ENCODE assay signal across 13 cellular contexts in the genomic region with DNA sequence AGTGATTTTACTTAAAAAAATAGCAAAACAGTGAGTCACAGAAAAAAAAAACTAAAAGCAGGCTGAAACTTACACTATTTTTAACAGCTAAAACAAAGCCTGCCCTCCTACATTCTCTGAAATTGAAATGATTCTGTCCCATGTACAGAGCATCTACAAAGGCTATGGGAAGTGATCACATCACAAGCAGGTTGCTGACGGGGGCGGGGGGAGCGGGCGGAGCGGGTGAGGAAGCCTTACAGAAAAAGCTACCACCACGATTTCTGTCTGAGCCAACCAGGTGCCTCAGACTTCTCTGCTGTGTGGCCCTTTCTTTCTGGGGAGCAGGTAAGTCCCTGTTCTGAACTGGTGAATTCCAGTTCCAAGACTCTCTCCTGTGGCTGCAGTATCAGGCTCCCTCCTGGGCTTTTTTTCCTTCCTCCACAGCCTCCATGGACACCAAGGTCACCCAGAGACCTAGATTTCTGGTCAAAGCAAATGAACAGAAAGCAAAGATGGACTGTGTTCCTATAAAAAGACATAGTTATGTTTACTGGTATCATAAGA.
A peak's percentile ranks its signal among the peaks of the same experiment; 100 is the strongest.
DNase-seq lines count a peak whose midpoint lies in the region; ATAC-seq and TF ChIP-seq lines count a peak whose summit lies in the region.
"Had no signal": no experiment of that assay in that cellular context is flagged by ENCODE, and none has a peak within 500 bp of the region (broad histone marks: within the 10 kb centered on the region; RNA-seq: fewer than 3 reads in every experiment).

No MANE protein-coding gene starts in this region.

- no peaks in the 10 kb centered on the region for H3K4me1 ChIP-seq in CD8-positive, alpha-beta T cell (ENCODE audit: insufficient read depth, low read length)

- no peak overlapping the region for H3K4me3 Mint-ChIP-seq in activated CD8-positive, alpha-beta T cell treated with anti-CD3 and anti-CD28 coated beads for 36 hours
- no peak overlapping the region for H3K4me3 Mint-ChIP-seq in activated CD8-positive, alpha-beta T cell treated with anti-CD3 and anti-CD28 coated beads, Interleukin-2, amount 10 ng/mL, durations not matched to agents 7 days and 5 days
- no peak overlapping the region for H3K4me3 Mint-ChIP-seq in CD8-positive, alpha-beta T cell

- H3K27me3 Mint-ChIP-seq in activated CD8-positive, alpha-beta T cell treated with anti-CD3 and anti-CD28 coated beads for 36 hours = peaks cover 35% of the 10 kb centered on the region
- peaks cover 40% of the 10 kb centered on the region for H3K27me3 Mint-ChIP-seq in activated CD8-positive, alpha-beta T cell treated with anti-CD3 and anti-CD28 coated beads, Interleukin-2, amount 10 ng/mL, durations not matched to agents 7 days and 5 days (ENCODE audit: low read depth)
- H3K27me3 Mint-ChIP-seq in CD8-positive, alpha-beta T cell (ENCODE audit: low read depth) = peaks cover 35% of the 10 kb centered on the region

- CTCF ChIA-PET in activated CD8-positive, alpha-beta T cell treated with anti-CD3 and anti-CD28 coated beads for 36 hours (lab: Charles Lee) = interaction anchor here (1.6 to 10.5 kb wide), 2 partner anchors 9 to 93 kb away, joined by 7 to 353 read pairs; no protein-coding TSS in a partner anchor
- CTCF ChIA-PET in activated CD8-positive, alpha-beta T cell treated with anti-CD3 and anti-CD28 coated beads, Interleukin-2, amount 10 ng/mL, durations not matched to agents 7 days and 5 days (lab: Charles Lee) = interaction anchor here (1.0 to 3.4 kb wide), 5 partner anchors 9 to 254 kb away, joined by 3 to 21 read pairs (median 4); no protein-coding TSS in a partner anchor
- CTCF ChIA-PET in CD8-positive, alpha-beta T cell (lab: Charles Lee) = interaction anchor here (0.6 to 12.2 kb wide), 3 partner anchors 92 to 150 kb away, joined by 5 to 209 read pairs (median 6); no protein-coding TSS in a partner anchor

- H3K4me1 Mint-ChIP-seq in activated CD8-positive, alpha-beta T cell treated with anti-CD3 and anti-CD28 coated beads for 36 hours (ENCODE audit: low read depth) = peaks cover 3% of the 10 kb centered on the region
- peaks cover 3% of the 10 kb centered on the region for H3K4me1 Mint-ChIP-seq in activated CD8-positive, alpha-beta T cell treated with anti-CD3 and anti-CD28 coated beads, Interleukin-2, amount 10 ng/mL, durations not matched to agents 7 days and 5 days (ENCODE audit: low read depth)
- peaks cover 6% of the 10 kb centered on the region for H3K4me1 Mint-ChIP-seq in CD8-positive, alpha-beta T cell (ENCODE audit: low read depth)

- ATAC-seq in activated CD8-positive, alpha-beta T cell treated with anti-CD3 and anti-CD28 coated beads for 36 hours = no peak
- ATAC-seq in activated CD8-positive, alpha-beta T cell treated with anti-CD3 and anti-CD28 coated beads, Interleukin-2, amount 10 ng/mL, durations not matched to agents 7 days and 5 days = no peak
- ATAC-seq in CD8-positive, alpha-beta T cell = peak; percentile 34
- ATAC-seq in GM18867 (IDR thresholded peaks at IDR 0.05; ENCODE audit: unreplicated experiment) = no peak
- ATAC-seq in GM18909 (IDR thresholded peaks at IDR 0.05; ENCODE audit: poor library complexity, unreplicated experiment) = no peak

- H3K27ac Mint-ChIP-seq in activated CD8-positive, alpha-beta T cell treated with anti-CD3 and anti-CD28 coated beads for 36 hours = no peak overlapping the region
- no peak overlapping the region for H3K27ac Mint-ChIP-seq in activated CD8-positive, alpha-beta T cell treated with anti-CD3 and anti-CD28 coated beads, Interleukin-2, amount 10 ng/mL, durations not matched to agents 7 days and 5 days
- no peak overlapping the region for H3K27ac Mint-ChIP-seq in CD8-positive, alpha-beta T cell

- H3K27me3 ChIP-seq in CD8-positive, alpha-beta T cell (ENCODE audit: insufficient read depth, low read length) = peaks cover 5% of the 10 kb centered on the region

- H3K9me3 Mint-ChIP-seq in activated CD8-positive, alpha-beta T cell treated with anti-CD3 and anti-CD28 coated beads for 36 hours = no peaks in the 10 kb centered on the region
- H3K9me3 Mint-ChIP-seq in activated CD8-positive, alpha-beta T cell treated with anti-CD3 and anti-CD28 coated beads, Interleukin-2, amount 10 ng/mL, durations not matched to agents 7 days and 5 days (ENCODE audit: insufficient read depth) = no peaks in the 10 kb centered on the region
- H3K9me3 Mint-ChIP-seq in CD8-positive, alpha-beta T cell = no peaks in the 10 kb centered on the region

- TF ChIP-seq CTCF in activated CD8-positive, alpha-beta T cell treated with anti-CD3 and anti-CD28 coated beads for 36 hours (IDR thresholded peaks at IDR 0.05) = no peak
- no peak for TF ChIP-seq CTCF in CD8-positive, alpha-beta T cell (IDR thresholded peaks at IDR 0.05)
- TF ChIP-seq CTCF in VCaP (conservative IDR thresholded peaks at IDR 0.05) = no peak

- DNase-seq in activated CD8-positive, alpha-beta T cell treated with anti-CD3 and anti-CD28 coated beads for 36 hours = peak; percentile 35
- DNase-seq in activated CD8-positive, alpha-beta T cell treated with anti-CD3 and anti-CD28 coated beads, Interleukin-2, amount 10 ng/mL, durations not matched to agents 7 days and 5 days = no peak
- DNase-seq in CD8-positive, alpha-beta T cell = no peak
- peak; percentile 24 for DNase-seq in stimulated activated CD4-positive, alpha-beta T cell treated with anti-CD3 and anti-CD28 coated beads, Interleukin-2, amount 100 ng/mL, for 4 hours (ENCODE audit: low read depth)
- no peak for DNase-seq in NCI-H146 (lab: John Stamatoyannopoulos, UW)
- DNase-seq: KBM-7, NCI-H1436 treated with DMSO at 0.1 percent for 48 hours, NCI-H345, NCI-H526 treated with DMSO at 0.1 percent for 48 hours, PC-9 had no signal

- no peak overlapping the region for H3K4me3 ChIP-seq in CD8-positive, alpha-beta T cell (ENCODE audit: low read depth, low read length)
- H3K4me3 ChIP-seq: PC-9 had no signal

- intact Hi-C loops in activated CD8-positive, alpha-beta T cell treated with anti-CD3 and anti-CD28 coated beads for 36 hours (cut with micrococcal nuclease) = no loop called here
- intact Hi-C loops in CD8-positive, alpha-beta T cell (cut with DNase I, micrococcal nuclease) = no loop called here

- H3K36me3 ChIP-seq in CD8-positive, alpha-beta T cell (ENCODE audit: insufficient read depth, low read length) = no peaks in the 10 kb centered on the region

- H3K36me3 Mint-ChIP-seq in activated CD8-positive, alpha-beta T cell treated with anti-CD3 and anti-CD28 coated beads for 36 hours (ENCODE audit: low read depth) = no peaks in the 10 kb centered on the region
- H3K36me3 Mint-ChIP-seq in activated CD8-positive, alpha-beta T cell treated with anti-CD3 and anti-CD28 coated beads, Interleukin-2, amount 10 ng/mL, durations not matched to agents 7 days and 5 days (ENCODE audit: low read depth) = no peaks in the 10 kb centered on the region
- no peaks in the 10 kb centered on the region for H3K36me3 Mint-ChIP-seq in CD8-positive, alpha-beta T cell

- no peaks in the 10 kb centered on the region for H3K9me3 ChIP-seq in CD8-positive, alpha-beta T cell (ENCODE audit: low read length)

- no peak overlapping the region for H3K27ac ChIP-seq in CD8-positive, alpha-beta T cell (ENCODE audit: low read depth, low read length)
- peak overlapping the region; percentile 77 for H3K27ac ChIP-seq in VCaP
- H3K27ac ChIP-seq: PC-9 had no signal

- POLR2A ChIA-PET in activated CD8-positive, alpha-beta T cell treated with anti-CD3 and anti-CD28 coated beads for 36 hours (lab: Charles Lee) = interaction anchor here (1.0 kb wide), 1 partner anchor 8 kb away, joined by 3 read pairs; no protein-coding TSS in a partner anchor
- POLR2A ChIA-PET in activated CD8-positive, alpha-beta T cell treated with anti-CD3 and anti-CD28 coated beads, Interleukin-2, amount 10 ng/mL, durations not matched to agents 7 days and 5 days (lab: Charles Lee) = no interaction called here
- POLR2A ChIA-PET in CD8-positive, alpha-beta T cell (lab: Charles Lee) = no interaction called here

Comparison
In these comparisons a context has a peak if more than half of its experiments do, and no peak if none do; other contexts are left out.
1. DNase-seq: peak in activated CD8-positive, alpha-beta T cell treated with anti-CD3 and anti-CD28 coated beads for 36 hours (single experiment) and stimulated activated CD4-positive, alpha-beta T cell treated with anti-CD3 and anti-CD28 coated beads, Interleukin-2, amount 100 ng/mL, for 4 hours (single experiment); none in activated CD8-positive, alpha-beta T cell treated with anti-CD3 and anti-CD28 coated beads, Interleukin-2, amount 10 ng/mL, durations not matched to agents 7 days and 5 days (single experiment), CD8-positive, alpha-beta T cell (0 of 7) and NCI-H146 (single experiment).